ENCODE assay signal across 1 cellular context in the genomic region with DNA sequence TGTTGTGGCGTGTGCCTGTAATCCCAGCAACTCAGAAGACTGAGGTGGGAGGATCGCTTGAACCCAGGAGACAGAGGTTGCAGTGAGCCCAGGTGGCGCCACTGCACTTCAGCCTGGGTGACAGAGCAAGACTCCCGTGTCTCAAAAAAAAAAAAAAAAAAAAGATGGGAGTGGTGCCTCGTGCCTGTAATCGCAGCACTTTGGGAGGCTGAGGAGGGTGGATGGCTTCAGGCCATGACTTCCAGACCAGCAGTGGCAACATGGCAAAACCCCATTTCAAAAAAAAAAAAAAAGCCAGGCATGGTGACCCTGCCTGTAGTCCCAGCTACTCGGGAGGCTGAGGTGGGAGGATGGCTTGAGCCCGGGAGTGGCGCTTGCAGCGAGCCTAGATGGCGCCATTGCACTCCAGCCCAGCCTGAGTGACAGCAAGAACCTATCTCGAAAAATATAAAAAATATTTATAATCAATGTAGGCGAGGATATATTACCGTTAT.
TF ChIP-seq lines count a peak whose summit lies in the region.

No MANE protein-coding gene starts in this region.

TF ChIP-seq in GM12878, 131 proteins besides CTCF, POLR2A, EP300 and RAD21 (continued from another document):
- TF ChIP-seq CREB1 (IDR thresholded peaks at IDR 0.05; ENCODE audit: low read depth) (0 out of 2 replicates have a peak, but pooled peaks have one; percentile 15), BHLHE40 (IDR thresholded peaks at IDR 0.05; ENCODE audit: borderline replicate concordance in 1 of 2, low read depth in 2 of 2, low read length in 1 of 2) (peak in 1 of 2 experiments; percentile 13; a peak in 1 of 4 replicates), JUND (IDR thresholded peaks at IDR 0.05; ENCODE audit: low read depth, low read length) (no peak), TAF1 (IDR thresholded peaks at IDR 0.05; ENCODE audit: borderline replicate concordance, low read depth, low read length) (no peak), FOXM1 (IDR thresholded peaks at IDR 0.05; ENCODE audit: low read depth, low read length) (no peak), ZNF217 (IDR thresholded peaks at IDR 0.05) (no peak), SUZ12 (IDR thresholded peaks at IDR 0.05; ENCODE audit: unreplicated experiment) (no peak), CREM (IDR thresholded peaks at IDR 0.05; ENCODE audit: low read depth) (no peak)
